Comparison of ENCODE assay signal across 2 cellular contexts in genomic region chr11:43947815-43948214, GRCh38.
TF ChIP-seq lines count a peak whose summit lies in the region.

No MANE protein-coding gene starts in this region.

TF ChIP-seq in GM23338, 12 proteins besides CTCF, POLR2A, EP300 and RAD21:
- TF ChIP-seq ETS1 (IDR thresholded peaks at IDR 0.05) (no peak), STAT1 (IDR thresholded peaks at IDR 0.05; ENCODE audit: unreplicated experiment) (no peak), CREB1 (CRISPR knock-in tag; IDR thresholded peaks at IDR 0.05; ENCODE audit: low read depth) (no peak)
TF ChIP-seq in GM23338: peak in this region for 0.

TF ChIP-seq in K562, 482 proteins besides CTCF, POLR2A, EP300 and RAD21:
- TF ChIP-seq ZFP1 (CRISPR knock-in tag; IDR thresholded peaks at IDR 0.05) (no peak), ZNF436 (CRISPR knock-in tag; IDR thresholded peaks at IDR 0.05) (no peak), RHOXF2B (CRISPR knock-in tag; conservative IDR thresholded peaks at IDR 0.05) (no peak), NFXL1 (CRISPR knock-in tag; IDR thresholded peaks at IDR 0.05) (no peak), CBX3 (IDR thresholded peaks at IDR 0.05; ENCODE audit: borderline replicate concordance in 1 of 2, low read length in 2 of 2) (no peak)
TF ChIP-seq in K562: peak in this region for 0.
